8 cellular contexts compared by ENCODE assay signal in the genomic region with DNA sequence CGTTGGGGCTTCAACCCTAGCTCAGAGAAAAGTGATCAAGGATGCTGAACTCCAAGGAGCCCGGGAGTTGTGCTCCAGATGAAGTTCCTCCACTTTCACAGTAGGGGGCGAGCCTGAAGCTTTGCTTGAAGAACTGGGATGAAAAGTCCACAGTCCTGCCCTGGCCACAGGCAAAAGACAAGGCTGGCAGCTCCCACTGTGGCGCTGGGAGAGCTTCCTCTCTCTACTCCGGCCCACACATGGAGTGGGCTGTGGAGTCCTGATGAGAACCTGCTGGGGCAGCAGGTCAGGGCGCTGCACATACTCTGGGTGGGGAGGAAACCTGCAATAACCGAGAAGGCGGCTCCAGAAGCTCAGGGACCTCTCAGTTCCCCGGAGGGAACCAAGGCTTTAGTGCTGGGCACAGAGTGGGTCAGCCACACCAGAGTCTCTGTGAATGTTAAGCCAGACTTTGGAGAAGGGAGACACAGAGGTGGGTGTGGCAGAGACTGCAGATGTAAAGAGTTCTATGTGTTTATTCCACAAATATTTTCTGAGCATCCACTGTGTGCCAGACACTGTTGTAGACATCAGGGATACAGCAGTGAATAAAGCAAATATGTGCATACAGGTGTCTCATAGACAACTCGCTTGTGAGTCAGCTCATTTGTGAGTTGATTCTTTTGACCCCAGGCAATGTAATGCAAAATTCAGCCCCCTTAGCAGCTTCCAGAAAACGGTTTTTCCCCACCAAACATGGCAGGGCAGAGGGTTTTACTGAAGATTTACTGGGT. TPM values are rescaled to one million over a fixed set of nuclear protein-coding genes. Genes with fewer than 3 reads are reported as not detected.
DNase-seq lines count a peak whose midpoint lies in the region; ATAC-seq and TF ChIP-seq lines count a peak whose summit lies in the region.

No MANE protein-coding gene starts in this region.

- peak in 1 of 3 donors; percentile 41 for TF ChIP-seq CTCF in omental fat pad (IDR thresholded peaks at IDR 0.05)

- H3K27ac Mint-ChIP-seq in activated CD4-positive, alpha-beta memory T cell treated with anti-CD3 and anti-CD28 coated beads, Interleukin-2, amount 10 ng/mL, durations not matched to agents 7 days and 5 days: no peak overlapping the region
- no peak overlapping the region for H3K27ac Mint-ChIP-seq in stimulated activated memory B cell treated with anti-CD40 and anti-IgM and Interleukin-4, amounts not matched to agents 10 μg/mL and 1 μg/mL and 100 μg/mL, for 72 hours

- DNase-seq in 8988T (peak; percentile 56), DMS79 (lab: John Stamatoyannopoulos, UW) (peak; percentile 6), NCI-H146 (lab: John Stamatoyannopoulos, UW) (peak; percentile 84), globus pallidus (ENCODE audit: low spot score) (peak; percentile 77), omental fat pad (ENCODE audit: low spot score) (no peak)
- DNase-seq in activated CD4-positive, alpha-beta memory T cell treated with anti-CD3 and anti-CD28 coated beads, Interleukin-2, amount 10 ng/mL, durations not matched to agents 7 days and 5 days: peak; percentile 35

- H3K9me3 Mint-ChIP-seq in activated CD4-positive, alpha-beta memory T cell treated with anti-CD3 and anti-CD28 coated beads, Interleukin-2, amount 10 ng/mL, durations not matched to agents 7 days and 5 days: no peaks in the 10 kb centered on the region
- H3K9me3 Mint-ChIP-seq in stimulated activated memory B cell treated with anti-CD40 and anti-IgM and Interleukin-4, amounts not matched to agents 10 μg/mL and 1 μg/mL and 100 μg/mL, for 72 hours: no peaks in the 10 kb centered on the region

- POLR2A ChIA-PET in activated CD4-positive, alpha-beta memory T cell treated with anti-CD3 and anti-CD28 coated beads, Interleukin-2, amount 10 ng/mL, durations not matched to agents 7 days and 5 days (lab: Charles Lee): interaction anchor here (0.7 to 1.3 kb wide), 2 partner anchors 13 to 167 kb away, joined by 3 to 5 read pairs; partner anchors contain the start of genes BABAM2 and RBKS

- no peak overlapping the region for H3K4me3 Mint-ChIP-seq in activated CD4-positive, alpha-beta memory T cell treated with anti-CD3 and anti-CD28 coated beads, Interleukin-2, amount 10 ng/mL, durations not matched to agents 7 days and 5 days
- no peak overlapping the region for H3K4me3 Mint-ChIP-seq in stimulated activated memory B cell treated with anti-CD40 and anti-IgM and Interleukin-4, amounts not matched to agents 10 μg/mL and 1 μg/mL and 100 μg/mL, for 72 hours

- peaks cover 34% of the 10 kb centered on the region for H3K4me1 Mint-ChIP-seq in activated CD4-positive, alpha-beta memory T cell treated with anti-CD3 and anti-CD28 coated beads, Interleukin-2, amount 10 ng/mL, durations not matched to agents 7 days and 5 days
- peaks cover 5% of the 10 kb centered on the region for H3K4me1 Mint-ChIP-seq in stimulated activated memory B cell treated with anti-CD40 and anti-IgM and Interleukin-4, amounts not matched to agents 10 μg/mL and 1 μg/mL and 100 μg/mL, for 72 hours

- H3K36me3 Mint-ChIP-seq in activated CD4-positive, alpha-beta memory T cell treated with anti-CD3 and anti-CD28 coated beads, Interleukin-2, amount 10 ng/mL, durations not matched to agents 7 days and 5 days (ENCODE audit: low read depth): no peaks in the 10 kb centered on the region
- H3K36me3 Mint-ChIP-seq in stimulated activated memory B cell treated with anti-CD40 and anti-IgM and Interleukin-4, amounts not matched to agents 10 μg/mL and 1 μg/mL and 100 μg/mL, for 72 hours: no peaks in the 10 kb centered on the region

- no peaks in the 10 kb centered on the region for H3K27me3 Mint-ChIP-seq in activated CD4-positive, alpha-beta memory T cell treated with anti-CD3 and anti-CD28 coated beads, Interleukin-2, amount 10 ng/mL, durations not matched to agents 7 days and 5 days
- H3K27me3 Mint-ChIP-seq in stimulated activated memory B cell treated with anti-CD40 and anti-IgM and Interleukin-4, amounts not matched to agents 10 μg/mL and 1 μg/mL and 100 μg/mL, for 72 hours: peaks cover 13% of the 10 kb centered on the region

- ATAC-seq in omental fat pad (ENCODE audit: low FRiP score): peak; percentile 59
- ATAC-seq in HG02884 (IDR thresholded peaks at IDR 0.05; ENCODE audit: unreplicated experiment): no peak
- ATAC-seq in stimulated activated memory B cell treated with anti-CD40 and anti-IgM and Interleukin-4, amounts not matched to agents 10 μg/mL and 1 μg/mL and 100 μg/mL, for 72 hours: no peak

- CTCF ChIA-PET in activated CD4-positive, alpha-beta memory T cell treated with anti-CD3 and anti-CD28 coated beads, Interleukin-2, amount 10 ng/mL, durations not matched to agents 7 days and 5 days (lab: Charles Lee): interaction anchor here (0.6 to 4.0 kb wide), 20 partner anchors 9 to 1038 kb away, joined by 3 to 25 read pairs (median 3); no protein-coding TSS in a partner anchor

RNA-seq across cellular contexts. Expression of gene MRPL33, which starts 48.0 kb away (rescaled TPM):
- 10 to 100 TPM; 58.4 to 58.6 TPM for total RNA-seq in activated CD4-positive, alpha-beta memory T cell treated with anti-CD3 and anti-CD28 coated beads, Interleukin-2, amount 10 ng/mL, durations not matched to agents 7 days and 5 days
- 100 to 1,000 TPM; 109 to 130 (median 116) TPM for total RNA-seq in omental fat pad

RNA-seq across cellular contexts. Expression of gene SLC4A1AP, which starts 59.9 kb away (rescaled TPM):
- 10 to 100 TPM; 27.3 to 27.9 TPM for total RNA-seq in activated CD4-positive, alpha-beta memory T cell treated with anti-CD3 and anti-CD28 coated beads, Interleukin-2, amount 10 ng/mL, durations not matched to agents 7 days and 5 days
- total RNA-seq in omental fat pad: 10 to 100 TPM; 16.1 to 24.1 (median 20.4) TPM
